In the genomic region with DNA sequence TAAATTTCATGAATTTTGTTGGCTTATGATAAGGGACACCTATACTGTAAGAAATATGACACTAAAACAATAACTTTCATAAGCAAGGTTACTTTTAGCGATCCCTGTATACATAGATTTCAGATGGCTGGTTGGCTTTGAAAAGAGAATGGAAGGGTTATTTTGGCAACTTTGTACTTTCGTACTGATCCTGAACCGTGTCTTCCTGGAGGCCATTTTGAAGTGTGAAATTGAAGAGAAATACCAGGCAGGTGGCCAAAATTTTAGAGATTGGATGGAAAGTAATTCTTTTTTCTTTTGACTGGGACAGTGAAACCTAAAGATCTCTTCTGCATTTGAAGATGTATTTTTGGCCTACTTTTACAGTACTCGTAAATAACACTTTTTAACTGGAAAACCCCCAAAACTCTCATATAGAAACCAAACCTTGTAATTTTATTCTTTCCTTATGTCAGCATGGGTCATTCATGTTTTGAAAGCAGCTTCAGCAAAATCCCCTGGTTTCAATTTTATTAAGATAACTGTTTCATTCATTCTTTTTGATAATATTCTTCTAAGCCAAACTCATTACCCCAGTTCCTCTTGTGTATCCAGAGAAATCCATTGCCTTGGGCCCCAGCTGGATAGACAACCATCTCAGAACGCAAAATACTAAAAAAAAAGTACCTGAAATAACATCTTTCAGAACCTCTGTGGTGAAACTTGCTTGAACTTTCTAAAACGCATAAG, we compare ENCODE assay signal across 10 cellular contexts. TPM values are rescaled to one million over a fixed set of nuclear protein-coding genes. Genes with fewer than 3 reads are reported as not detected.
DNase-seq lines count a peak whose midpoint lies in the region; ATAC-seq and TF ChIP-seq lines count a peak whose summit lies in the region.
"Had no signal": no experiment of that assay in that cellular context is flagged by ENCODE, and none has a peak within 500 bp of the region (broad histone marks: within the 10 kb centered on the region; RNA-seq: fewer than 3 reads in every experiment).

No MANE protein-coding gene starts in this region.

- H3K9me3 Mint-ChIP-seq in activated CD4-positive, alpha-beta T cell treated with anti-CD3 and anti-CD28 coated beads, Interleukin-2, amount 10 ng/mL, durations not matched to agents 24 days and 14 days, result peaks cover 10% of the 10 kb centered on the region
- H3K9me3 Mint-ChIP-seq in activated naive CD8-positive, alpha-beta T cell treated with anti-CD3 and anti-CD28 coated beads for 36 hours, result peaks cover 9% of the 10 kb centered on the region

- TF ChIP-seq CTCF in right atrium auricular region (IDR thresholded peaks at IDR 0.05) (no peak), gastrocnemius medialis (IDR thresholded peaks at IDR 0.05 in 4 of 5, conservative IDR thresholded peaks at IDR 0.05 in 1 of 5) (no peak), dorsolateral prefrontal cortex (IDR thresholded peaks at IDR 0.05 in 54 of 56, conservative IDR thresholded peaks at IDR 0.05 in 2 of 56; ENCODE audit: low read depth in 1 of 56, partially characterized antibody in 56 of 56) (no peak)

- H3K36me3 ChIP-seq in right atrium auricular region, result no peaks in the 10 kb centered on the region
- no peaks in the 10 kb centered on the region for H3K36me3 ChIP-seq in gastrocnemius medialis
- H3K36me3 ChIP-seq: neural progenitor cell had no signal

- peak overlapping the region; percentile 33 for H3K4me3 Mint-ChIP-seq in activated CD4-positive, alpha-beta T cell treated with anti-CD3 and anti-CD28 coated beads, Interleukin-2, amount 10 ng/mL, durations not matched to agents 24 days and 14 days
- H3K4me3 Mint-ChIP-seq in activated naive CD8-positive, alpha-beta T cell treated with anti-CD3 and anti-CD28 coated beads for 36 hours, result no peak overlapping the region
- H3K4me3 Mint-ChIP-seq: neural progenitor cell had no signal

- H3K4me1 Mint-ChIP-seq in activated CD4-positive, alpha-beta T cell treated with anti-CD3 and anti-CD28 coated beads, Interleukin-2, amount 10 ng/mL, durations not matched to agents 24 days and 14 days, result peaks cover 38% of the 10 kb centered on the region
- peaks cover 46% of the 10 kb centered on the region for H3K4me1 Mint-ChIP-seq in activated naive CD8-positive, alpha-beta T cell treated with anti-CD3 and anti-CD28 coated beads for 36 hours

- peak; percentile 84 for ATAC-seq in GM21390 (IDR thresholded peaks at IDR 0.05; ENCODE audit: unreplicated experiment)
- peak; percentile 93 for ATAC-seq in HG03095 (IDR thresholded peaks at IDR 0.05; ENCODE audit: unreplicated experiment)
- no peak for ATAC-seq in gastrocnemius medialis

- no peaks in the 10 kb centered on the region for H3K27me3 ChIP-seq in right atrium auricular region
- no peaks in the 10 kb centered on the region for H3K27me3 ChIP-seq in gastrocnemius medialis
- no peaks in the 10 kb centered on the region for H3K27me3 ChIP-seq in dorsolateral prefrontal cortex
- H3K27me3 ChIP-seq: neural progenitor cell had no signal

- H3K27ac Mint-ChIP-seq in activated CD4-positive, alpha-beta T cell treated with anti-CD3 and anti-CD28 coated beads, Interleukin-2, amount 10 ng/mL, durations not matched to agents 24 days and 14 days, result peak overlapping the region; percentile 95
- peak overlapping the region; percentile 95 for H3K27ac Mint-ChIP-seq in activated naive CD8-positive, alpha-beta T cell treated with anti-CD3 and anti-CD28 coated beads for 36 hours
- H3K27ac Mint-ChIP-seq: neural progenitor cell had no signal

- intact Hi-C loops in activated CD4-positive, alpha-beta T cell treated with anti-CD3 and anti-CD28 coated beads, Interleukin-2, amount 10 ng/mL, durations not matched to agents 24 days and 14 days (cut with micrococcal nuclease), result loop anchor here (1.0 kb wide), 7 partner anchors 25 to 295 kb away; a partner anchor contains a TSS
- intact Hi-C loops in gastrocnemius medialis (cut with DNase I; ENCODE audit: low total_unique reads) (no loop called here), dorsolateral prefrontal cortex (cut with DNase I) (no loop called here)

- H3K27ac ChIP-seq in right atrium auricular region, result no peak overlapping the region
- no peak overlapping the region for H3K27ac ChIP-seq in gastrocnemius medialis
- H3K27ac ChIP-seq in dorsolateral prefrontal cortex, result no peak overlapping the region
- H3K27ac ChIP-seq: neural progenitor cell had no signal

- TF ChIP-seq POLR2A in gastrocnemius medialis (IDR thresholded peaks at IDR 0.05), result no peak

- no peak for DNase-seq in activated CD4-positive, alpha-beta T cell treated with anti-CD3 and anti-CD28 coated beads, Interleukin-2, amount 10 ng/mL, durations not matched to agents 24 days and 14 days
- DNase-seq in activated CD4-positive, alpha-beta T cell treated with anti-CD3 and anti-CD28 coated beads for 4 hours, result no peak
- DNase-seq in activated naive CD8-positive, alpha-beta T cell treated with anti-CD3 and anti-CD28 coated beads for 36 hours, result no peak
- DNase-seq in right atrium auricular region (ENCODE audit: low spot score) (no peak), gastrocnemius medialis (no peak), dorsolateral prefrontal cortex (no peak)
- DNase-seq: activated gamma-delta T cell had no signal

- H3K4me1 ChIP-seq in right atrium auricular region, result no peaks in the 10 kb centered on the region
- H3K4me1 ChIP-seq in gastrocnemius medialis, result no peaks in the 10 kb centered on the region

- H3K4me3 ChIP-seq in right atrium auricular region (no peak overlapping the region), gastrocnemius medialis (no peak overlapping the region), dorsolateral prefrontal cortex (no peak overlapping the region)
- H3K4me3 ChIP-seq: neural progenitor cell had no signal

- in situ Hi-C loops in gastrocnemius medialis (cut with MboI; ENCODE audit: low sequenced_read_pairs in 4 of 4), result no loop called here

- H3K36me3 Mint-ChIP-seq in activated CD4-positive, alpha-beta T cell treated with anti-CD3 and anti-CD28 coated beads, Interleukin-2, amount 10 ng/mL, durations not matched to agents 24 days and 14 days (ENCODE audit: low read depth), result peaks cover 5% of the 10 kb centered on the region
- H3K36me3 Mint-ChIP-seq in activated naive CD8-positive, alpha-beta T cell treated with anti-CD3 and anti-CD28 coated beads for 36 hours, result peaks cover 14% of the 10 kb centered on the region
- H3K36me3 Mint-ChIP-seq: neural progenitor cell had no signal

- no peaks in the 10 kb centered on the region for H3K27me3 Mint-ChIP-seq in activated CD4-positive, alpha-beta T cell treated with anti-CD3 and anti-CD28 coated beads, Interleukin-2, amount 10 ng/mL, durations not matched to agents 24 days and 14 days
- H3K27me3 Mint-ChIP-seq in activated naive CD8-positive, alpha-beta T cell treated with anti-CD3 and anti-CD28 coated beads for 36 hours, result peaks cover 6% of the 10 kb centered on the region

- no peaks in the 10 kb centered on the region for H3K9me3 ChIP-seq in right atrium auricular region
- H3K9me3 ChIP-seq in gastrocnemius medialis, result no peaks in the 10 kb centered on the region

RNA-seq across cellular contexts. Expression of a gene that starts 38.4 kb away (rescaled TPM):
- total RNA-seq in activated CD4-positive, alpha-beta T cell treated with anti-CD3 and anti-CD28 coated beads, Interleukin-2, amount 10 ng/mL, durations not matched to agents 24 days and 14 days, result 19.0 and 20.4 TPM in 2 replicates
- 10 to 100 TPM; 20.4 to 20.8 TPM for total RNA-seq in activated naive CD8-positive, alpha-beta T cell treated with anti-CD3 and anti-CD28 coated beads for 36 hours
- total RNA-seq in right atrium auricular region (10 to 100 TPM in 1 of 2 donors, 1 to 10 TPM in 1; 6.9 to 11.4 TPM), gastrocnemius medialis (10 to 100 TPM in 2 of 4 donors, 1 to 10 TPM in 2; 4.9 to 12.4 (median 9.8) TPM), dorsolateral prefrontal cortex (10 to 100 TPM; 12.6 to 38.3 (median 21.6) TPM)

Comparison
In these comparisons a context has a peak if more than half of its experiments do, and no peak if none do; other contexts are left out.
1. ATAC-seq: peak in GM21390 (single experiment) and HG03095 (single experiment); none in gastrocnemius medialis (0 of 2).